Comparison of ENCODE assay signal across 10 cellular contexts in genomic region chr9:90107021-90107771, GRCh38.
A peak's percentile ranks its signal among the peaks of the same experiment; 100 is the strongest.
DNase-seq lines count a peak whose midpoint lies in the region; ATAC-seq, FAIRE-seq and TF ChIP-seq lines count a peak whose summit lies in the region.
"Had no signal": no experiment of that assay in that cellular context is flagged by ENCODE, and none has a peak within 500 bp of the region (broad histone marks: within the 10 kb centered on the region; RNA-seq: fewer than 3 reads in every experiment).

No MANE protein-coding gene starts in this region.

- H3K4me1 ChIP-seq in liver (ENCODE audit: control insufficient read depth in 4 of 4, insufficient read depth in 4 of 4, low read length in 3 of 4) (peaks cover 0 to 6% (median 1%) of the 10 kb centered on the region in 4 donors), HepG2 (ENCODE audit: insufficient read depth, low read length) (no peaks in the 10 kb centered on the region), ascending aorta (peaks cover 0 to 8% of the 10 kb centered on the region in 2 donors)

- no peak overlapping the region for H3K9ac ChIP-seq in liver (ENCODE audit: low read depth in 1 of 2, low read length in 2 of 2)
- H3K9ac ChIP-seq in HepG2 (ENCODE audit: insufficient read depth, low read depth, low read length), result no peak overlapping the region

- H3K4me3 ChIP-seq in liver (ENCODE audit: low read depth in 1 of 3, low read length in 3 of 3) (no peak overlapping the region), HepG2 (replicated peaks in 1 of 3; ENCODE audit: insufficient read depth in 1 of 3, low read depth in 2 of 3, low read length in 3 of 3) (no peak overlapping the region), ascending aorta (no peak overlapping the region)
- H3K4me3 ChIP-seq: GM12878 had no signal

- H2AFZ ChIP-seq in HepG2 (ENCODE audit: low read length), result no peak overlapping the region

- no peak for ATAC-seq in HepG2
- peak; percentile 85 for ATAC-seq in left lobe of liver
- ATAC-seq: GM12878 had no signal

- no peak overlapping the region for H3K4me2 ChIP-seq in HepG2 (ENCODE audit: low read depth, low read length)

- BruUV-seq in HepG2 (replicated peaks; lab: Mats Ljungman, UMichigan), result no TSS peak

- TF ChIP-seq EP300 in HepG2 (IDR thresholded peaks at IDR 0.05; ENCODE audit: low read depth in 2 of 2, low read length in 2 of 2), result no peak
- TF ChIP-seq EP300 in HepG2 (CRISPR knock-in tag; IDR thresholded peaks at IDR 0.05; ENCODE audit: borderline replicate concordance), result no peak

- H3K36me3 ChIP-seq in liver (ENCODE audit: control insufficient read depth in 4 of 4, insufficient read depth in 3 of 4, low read depth in 1 of 4, low read length in 3 of 4) (no peaks in the 10 kb centered on the region), HepG2 (replicated peaks in 1 of 2; ENCODE audit: control insufficient read depth in 1 of 2, insufficient read depth in 2 of 2, low read length in 2 of 2) (no peaks in the 10 kb centered on the region), ascending aorta (no peaks in the 10 kb centered on the region)

- DNase-seq in HepG2 (ENCODE audit: low spot score), result no peak
- no peak for DNase-seq in ascending aorta (ENCODE audit: low spot score in 2 of 2)
- no peak for DNase-seq in left lobe of liver (ENCODE audit: low spot score)
- no peak for DNase-seq in HUDEP-2 (lab: John Stamatoyannopoulos, UW; ENCODE audit: unreplicated experiment in 76 of 76)
- no peak for DNase-seq in KG1 (lab: John Stamatoyannopoulos, UW)
- DNase-seq in stimulated activated CD4-positive, alpha-beta T cell treated with anti-CD3 and anti-CD28 coated beads, Interleukin-1b, Interleukin-23, amount 100 ng/mL, for 48 hours, result no peak
- DNase-seq in AG08395 (ENCODE audit: low spot score), result no peak
- DNase-seq: stimulated activated CD4-positive, alpha-beta T cell treated with anti-CD3 and anti-CD28 coated beads, Interleukin-15, amount 100 ng/mL, for 24 hours had no signal

- intact Hi-C loops in HepG2 (cut with micrococcal nuclease; ENCODE audit: unreplicated experiment) (loop anchor here (10.0 kb wide), 1 partner anchor 372 kb away; no protein-coding TSS in a partner anchor), ascending aorta (cut with DNase I) (loop anchor here (10.0 kb wide), 2 partner anchors 132 to 1318 kb away; partner anchors contain the start of gene NFIL3)

- FAIRE-seq in HepG2 (lab: Jason Lieb, UNC), result no peak
- FAIRE-seq: GM12878 had no signal

- POLR2A ChIA-PET in HepG2 (lab: Yijun Ruan, JAX), result no interaction called here

- peaks cover 0 to 5% (median 0%) of the 10 kb centered on the region in 4 donors for H3K9me3 ChIP-seq in liver (ENCODE audit: control insufficient read depth in 4 of 4, low read length in 3 of 4)
- no peaks in the 10 kb centered on the region for H3K9me3 ChIP-seq in HepG2 (ENCODE audit: low read length)
- no peaks in the 10 kb centered on the region for H3K9me3 ChIP-seq in ascending aorta

- 39% methylated on average over 4 of the region's 4 CpGs for WGBS in liver
- 13% methylated on average over 3 of the region's 4 CpGs for WGBS in HepG2 (ENCODE audit: low lambda C conversion rate)

- no peaks in the 10 kb centered on the region for H3K27me3 ChIP-seq in liver (ENCODE audit: control insufficient read depth in 4 of 4, insufficient read depth in 4 of 4, low read length in 3 of 4)
- H3K27me3 ChIP-seq in HepG2 (ENCODE audit: control insufficient read depth in 1 of 2, insufficient read depth in 2 of 2, low read length in 2 of 2), result no peaks in the 10 kb centered on the region
- H3K27me3 ChIP-seq in ascending aorta, result no peaks in the 10 kb centered on the region

- TF ChIP-seq CTCF in liver (IDR thresholded peaks at IDR 0.05; ENCODE audit: low read depth, low read length, missing input control) (no peak), HepG2 (CRISPR knock-in tag; IDR thresholded peaks at IDR 0.05) (no peak), ascending aorta (IDR thresholded peaks at IDR 0.05) (no peak)

- H3K27ac ChIP-seq in liver (ENCODE audit: low read depth in 1 of 2, low read length in 2 of 2) (peak overlapping the region in 1 of 2 donors; percentile 54), HepG2 (ENCODE audit: extremely low read length, insufficient read depth, low read length) (no peak overlapping the region), ascending aorta (peak overlapping the region; percentile 28 to 30)

- TF ChIP-seq POLR2A in HepG2 (IDR thresholded peaks at IDR 0.05; ENCODE audit: insufficient read depth in 1 of 2, low read depth in 2 of 2, low read length in 2 of 2), result no peak

- no peaks in the 10 kb centered on the region for H3K79me2 ChIP-seq in HepG2 (ENCODE audit: insufficient read depth, low read length)

- TF ChIP-seq RAD21 in liver (IDR thresholded peaks at IDR 0.05) (no peak), HepG2 (CRISPR knock-in tag; IDR thresholded peaks at IDR 0.05) (no peak)

- CTCF ChIA-PET in HepG2 (lab: Yijun Ruan, JAX; ENCODE audit: low intra/inter-chr PET ratio, low total read pairs), result no interaction called here

- H4K20me1 ChIP-seq in HepG2 (ENCODE audit: insufficient read depth, low read length), result no peaks in the 10 kb centered on the region

- in situ Hi-C loops in HepG2 (cut with HindIII; ENCODE audit: extremely low pct_ligation_motif_present, low pct_unique_long_range_greater_than_20kb), result no loop called here

TF ChIP-seq in liver, 16 proteins besides CTCF, POLR2A, EP300 and RAD21:
- TF ChIP-seq ATF3 (IDR thresholded peaks at IDR 0.05) (peak; percentile 50), MAX (IDR thresholded peaks at IDR 0.05) (no peak), HNF4A (conservative IDR thresholded peaks at IDR 0.05) (peak in 1 of 2 donors; percentile 28), RXRA (IDR thresholded peaks at IDR 0.05) (peak in 1 of 2 donors; percentile 29), YY1 (IDR thresholded peaks at IDR 0.05) (no peak), TAF1 (conservative IDR thresholded peaks at IDR 0.05) (no peak), JUND (IDR thresholded peaks at IDR 0.05) (peak; percentile 97 to 98)

TF ChIP-seq in HepG2, 621 proteins besides CTCF, POLR2A, EP300 and RAD21:
- TF ChIP-seq TCF12 (IDR thresholded peaks at IDR 0.05) (no peak), TCF12 (CRISPR knock-in tag; IDR thresholded peaks at IDR 0.05) (no peak), ZNF549 (CRISPR knock-in tag; IDR thresholded peaks at IDR 0.05) (no peak), ZNF430 (CRISPR knock-in tag; IDR thresholded peaks at IDR 0.05) (no peak), MED8 (CRISPR knock-in tag; IDR thresholded peaks at IDR 0.05; ENCODE audit: insufficient replicate concordance) (no peak), HNRNPUL1 (IDR thresholded peaks at IDR 0.05; ENCODE audit: low read depth, low read length) (no peak), KDM1A (CRISPR knock-in tag; IDR thresholded peaks at IDR 0.05) (no peak), NFRKB (IDR thresholded peaks at IDR 0.05) (no peak), SP4 (CRISPR knock-in tag; IDR thresholded peaks at IDR 0.05) (no peak), SYNCRIP (IDR thresholded peaks at IDR 0.05; ENCODE audit: insufficient read depth, low read depth, low read length) (no peak), KLF9 (CRISPR knock-in tag; IDR thresholded peaks at IDR 0.05; ENCODE audit: low read depth) (no peak), IKZF4 (CRISPR knock-in tag; IDR thresholded peaks at IDR 0.05; ENCODE audit: borderline replicate concordance, low read depth, not compliant biosample characterization) (no peak), ZNF7 (CRISPR knock-in tag; IDR thresholded peaks at IDR 0.05) (no peak), ATF7-NPFF (CRISPR knock-in tag; IDR thresholded peaks at IDR 0.05; ENCODE audit: low read depth) (no peak), AGO1 (IDR thresholded peaks at IDR 0.05; ENCODE audit: low read depth, low read length, poor library complexity, severe bottlenecking) (no peak)
TF ChIP-seq in HepG2: peak in this region for 0.
